10 cellular contexts compared by ENCODE assay signal in the genomic region with DNA sequence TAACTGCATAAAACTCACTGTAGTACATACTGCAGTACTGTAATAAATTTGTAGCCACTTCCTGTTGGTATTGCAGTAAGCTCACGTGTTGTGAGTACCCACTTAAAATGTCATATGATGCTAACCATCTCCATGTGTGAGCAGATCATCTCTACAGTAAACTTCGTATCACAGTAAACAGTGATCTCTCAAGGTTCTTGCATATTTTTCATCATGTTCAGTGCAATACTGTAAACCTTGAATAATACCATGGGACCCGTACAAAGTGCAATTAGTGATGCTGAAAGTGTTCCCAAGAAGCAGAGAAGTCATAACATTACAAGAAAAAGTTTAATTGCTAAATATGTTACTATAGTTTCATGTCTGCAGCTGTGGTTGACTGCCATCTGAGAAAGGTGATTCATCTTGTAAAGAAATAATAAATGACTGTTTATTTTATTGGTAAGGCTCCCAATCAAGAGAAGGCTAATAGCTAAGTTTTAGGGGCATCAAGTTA.
DNase-seq lines count a peak whose midpoint lies in the region; ATAC-seq and TF ChIP-seq lines count a peak whose summit lies in the region.
"Had no signal": no experiment of that assay in that cellular context is flagged by ENCODE, and none has a peak within 500 bp of the region (broad histone marks: within the 10 kb centered on the region; RNA-seq: fewer than 3 reads in every experiment).

No MANE protein-coding gene starts in this region.

- H3K9ac ChIP-seq in SK-N-MC (ENCODE audit: insufficient read length): no peak overlapping the region

- no peak for TF ChIP-seq POLR2A in right lobe of liver (IDR thresholded peaks at IDR 0.05)

- TF ChIP-seq CTCF in HFF-Myc (IDR thresholded peaks at IDR 0.05; ENCODE audit: low read depth, low read length, missing control alignments): no peak
- no peak for TF ChIP-seq CTCF in right lobe of liver (IDR thresholded peaks at IDR 0.05)

- 77% methylated on average over 3 of the region's 3 CpGs for WGBS in right lobe of liver (ENCODE audit: insufficient coverage, low coverage, low lambda C conversion rate, missing lambda C conversion rate)

- no peaks in the 10 kb centered on the region for H3K27me3 ChIP-seq in right lobe of liver

- H3K9me3 Mint-ChIP-seq in stimulated activated effector memory CD8-positive, alpha-beta T cell treated with anti-CD3 and anti-CD28 coated beads, Interleukin-12 subunit alpha, Interleukin-12 subunit beta, amount 100 ng/mL, for 72 hours: no peaks in the 10 kb centered on the region
- H3K9me3 Mint-ChIP-seq: activated B cell treated with CpG ODN at 0.5 μM for 24 hours had no signal

- H3K4me1 Mint-ChIP-seq in stimulated activated effector memory CD8-positive, alpha-beta T cell treated with anti-CD3 and anti-CD28 coated beads, Interleukin-12 subunit alpha, Interleukin-12 subunit beta, amount 100 ng/mL, for 72 hours: peaks cover 17% of the 10 kb centered on the region

- H3K4me3 ChIP-seq in HFF-Myc (replicated peaks; ENCODE audit: low read depth, low read length): no peak overlapping the region
- H3K4me3 ChIP-seq in SK-N-MC: peak overlapping the region; percentile 53
- H3K4me3 ChIP-seq in right lobe of liver: no peak overlapping the region

- no peak overlapping the region for H3K4me3 Mint-ChIP-seq in stimulated activated effector memory CD8-positive, alpha-beta T cell treated with anti-CD3 and anti-CD28 coated beads, Interleukin-12 subunit alpha, Interleukin-12 subunit beta, amount 100 ng/mL, for 72 hours
- H3K4me3 Mint-ChIP-seq: activated B cell treated with CpG ODN at 0.5 μM for 24 hours had no signal

- intact Hi-C loops in right lobe of liver (cut with DNase I): no loop called here

- H3K4me1 ChIP-seq in right lobe of liver: no peaks in the 10 kb centered on the region

- H3K36me3 Mint-ChIP-seq in stimulated activated effector memory CD8-positive, alpha-beta T cell treated with anti-CD3 and anti-CD28 coated beads, Interleukin-12 subunit alpha, Interleukin-12 subunit beta, amount 100 ng/mL, for 72 hours: no peaks in the 10 kb centered on the region

- DNase-seq in activated CD4-positive, CD25-positive, alpha-beta regulatory T cell treated with anti-CD3 and anti-CD28 coated beads, Interleukin-2, amount 50 U/mL, for 72 hours: no peak
- DNase-seq in HFF-Myc (ENCODE audit: extremely low read depth, low read depth): peak; percentile 81
- peak; percentile 81 for DNase-seq in SK-N-MC (ENCODE audit: low read depth, low spot score)
- no peak for DNase-seq in stimulated activated effector memory CD8-positive, alpha-beta T cell treated with anti-CD3 and anti-CD28 coated beads, Interleukin-12 subunit alpha, Interleukin-12 subunit beta, amount 100 ng/mL, for 72 hours (ENCODE audit: low spot score in 2 of 2)
- no peak for DNase-seq in right lobe of liver
- no peak for DNase-seq in activated T-cell treated with anti-CD3 and anti-CD28 coated beads, Interleukin-2, amount 50 U/mL, for 48 hours
- no peak for DNase-seq in NCI-H2196 (lab: John Stamatoyannopoulos, UW; ENCODE audit: unreplicated experiment)
- DNase-seq: activated B cell treated with CpG ODN at 0.5 μM for 24 hours; NK-92 treated with Interleukin-12 subunit alpha and Interleukin-12 subunit beta, amount 100 ng/mL, for 24 hours had no signal

- H3K36me3 ChIP-seq in SK-N-MC (ENCODE audit: insufficient read depth, low read length) (no peaks in the 10 kb centered on the region), right lobe of liver (no peaks in the 10 kb centered on the region)

- peak; percentile 70 to 79 for ATAC-seq in activated CD4-positive, CD25-positive, alpha-beta regulatory T cell treated with anti-CD3 and anti-CD28 coated beads, Interleukin-2, amount 50 U/mL, for 24 hours
- ATAC-seq in stimulated activated effector memory CD8-positive, alpha-beta T cell treated with anti-CD3 and anti-CD28 coated beads, Interleukin-12 subunit alpha, Interleukin-12 subunit beta, amount 100 ng/mL, for 72 hours: peak; percentile 82
- no peak for ATAC-seq in right lobe of liver

- H3K27ac ChIP-seq in SK-N-MC: peak overlapping the region; percentile 53
- H3K27ac ChIP-seq in right lobe of liver: no peak overlapping the region

- H3K9me3 ChIP-seq in SK-N-MC (ENCODE audit: low read depth, low read length): no peaks in the 10 kb centered on the region
- H3K9me3 ChIP-seq in right lobe of liver: no peaks in the 10 kb centered on the region

- H3K27ac Mint-ChIP-seq in stimulated activated effector memory CD8-positive, alpha-beta T cell treated with anti-CD3 and anti-CD28 coated beads, Interleukin-12 subunit alpha, Interleukin-12 subunit beta, amount 100 ng/mL, for 72 hours: peak overlapping the region; percentile 24
- H3K27ac Mint-ChIP-seq: activated B cell treated with CpG ODN at 0.5 μM for 24 hours had no signal

Comparison
In these comparisons a context has a peak if more than half of its experiments do, and no peak if none do; other contexts are left out.
1. ATAC-seq: peak in activated CD4-positive, CD25-positive, alpha-beta regulatory T cell treated with anti-CD3 and anti-CD28 coated beads, Interleukin-2, amount 50 U/mL, for 24 hours (2 of 2) and stimulated activated effector memory CD8-positive, alpha-beta T cell treated with anti-CD3 and anti-CD28 coated beads, Interleukin-12 subunit alpha, Interleukin-12 subunit beta, amount 100 ng/mL, for 72 hours (single experiment); none in right lobe of liver (0 of 4).
2. DNase-seq: peak in HFF-Myc (single experiment) and SK-N-MC (single experiment); none in activated CD4-positive, CD25-positive, alpha-beta regulatory T cell treated with anti-CD3 and anti-CD28 coated beads, Interleukin-2, amount 50 U/mL, for 72 hours (single experiment), stimulated activated effector memory CD8-positive, alpha-beta T cell treated with anti-CD3 and anti-CD28 coated beads, Interleukin-12 subunit alpha, Interleukin-12 subunit beta, amount 100 ng/mL, for 72 hours (0 of 2), right lobe of liver (0 of 3), activated T-cell treated with anti-CD3 and anti-CD28 coated beads, Interleukin-2, amount 50 U/mL, for 48 hours (0 of 2) and NCI-H2196 (single experiment).